24 cellular contexts compared by ENCODE assay signal in genomic region chr6:103908898-103909297, GRCh38.
"Had no signal": no experiment of that assay in that cellular context is flagged by ENCODE, and none has a peak within 500 bp of the region (broad histone marks: within the 10 kb centered on the region; RNA-seq: fewer than 3 reads in every experiment).

No MANE protein-coding gene starts in this region.

- H3K4me3 Mint-ChIP-seq: activated CD4-positive, alpha-beta memory T cell treated with anti-CD3 and anti-CD28 coated beads, Interleukin-2, amount 10 ng/mL, durations not matched to agents 7 days and 5 days; activated CD4-positive, alpha-beta T cell treated with anti-CD3 and anti-CD28 coated beads, Interleukin-2, amount 10 ng/mL, durations not matched to agents 7 days and 5 days; activated naive CD8-positive, alpha-beta T cell; activated T-cell treated with anti-CD3 and anti-CD28 coated beads, Interleukin-2, amount 50 U/mL, for 24 hours; activated T-cell treated with anti-CD3 and anti-CD28 coated beads, Interleukin-2, amount 50 U/mL, for 72 hours had no signal

- H3K36me3 ChIP-seq: colonic mucosa had no signal

- ATAC-seq: activated T-cell treated with anti-CD3 and anti-CD28 coated beads, Interleukin-2, amount 50 U/mL, for 72 hours; body of pancreas; esophagus mucosa had no signal

- H3K4me1 ChIP-seq: body of pancreas, colonic mucosa had no signal

- H3K9me3 Mint-ChIP-seq: activated CD4-positive, alpha-beta T cell treated with anti-CD3 and anti-CD28 coated beads, Interleukin-2, amount 10 ng/mL, durations not matched to agents 7 days and 5 days had no signal

- H3K4me1 Mint-ChIP-seq: activated CD4-positive, alpha-beta memory T cell treated with anti-CD3 and anti-CD28 coated beads, Interleukin-2, amount 10 ng/mL, durations not matched to agents 7 days and 5 days; activated CD4-positive, alpha-beta T cell treated with anti-CD3 and anti-CD28 coated beads, Interleukin-2, amount 10 ng/mL, durations not matched to agents 7 days and 5 days had no signal

- H3K9me3 ChIP-seq: body of pancreas, colonic mucosa had no signal

- H3K36me3 Mint-ChIP-seq: activated naive CD8-positive, alpha-beta T cell had no signal

- FAIRE-seq: frontal cortex had no signal

- H3K27ac ChIP-seq: body of pancreas, colonic mucosa had no signal

- H3K27ac Mint-ChIP-seq: activated CD4-positive, alpha-beta memory T cell treated with anti-CD3 and anti-CD28 coated beads, Interleukin-2, amount 10 ng/mL, durations not matched to agents 7 days and 5 days; activated CD4-positive, alpha-beta T cell treated with anti-CD3 and anti-CD28 coated beads, Interleukin-2, amount 10 ng/mL, durations not matched to agents 7 days and 5 days; activated naive CD8-positive, alpha-beta T cell; activated T-cell treated with anti-CD3 and anti-CD28 coated beads, Interleukin-2, amount 50 U/mL, for 24 hours; activated T-cell treated with anti-CD3 and anti-CD28 coated beads, Interleukin-2, amount 50 U/mL, for 72 hours had no signal

- H3K27me3 ChIP-seq: body of pancreas, colonic mucosa had no signal

- H3K4me3 ChIP-seq: body of pancreas, colonic mucosa had no signal

- DNase-seq: activated CD4-positive, alpha-beta memory T cell treated with anti-CD3 and anti-CD28 coated beads, Interleukin-2, amount 10 ng/mL, durations not matched to agents 7 days and 5 days; activated CD4-positive, alpha-beta T cell treated with anti-CD3 and anti-CD28 coated beads for 1 hour; activated CD4-positive, alpha-beta T cell treated with anti-CD3 and anti-CD28 coated beads for 4 hours; activated CD4-positive, alpha-beta T cell treated with anti-CD3 and anti-CD28 coated beads, Interleukin-2, amount 10 ng/mL, durations not matched to agents 7 days and 5 days; activated CD4-positive, alpha-beta T cell treated with anti-CD3 and anti-CD28 coated beads, Interleukin-2, amount 50 U/mL, for 4 hours; activated CD8-positive, alpha-beta memory T cell treated with anti-CD3 and anti-CD28 coated beads, Interleukin-2, amount 50 U/mL, for 48 hours; activated gamma-delta T cell; activated naive CD4-positive, alpha-beta T cell; activated naive CD4-positive, alpha-beta T cell treated with anti-CD3 and anti-CD28 coated beads, Interleukin-2, amount 50 U/mL, for 16 hours; activated T-cell treated with anti-CD3 and anti-CD28 coated beads for 4 hours; activated T-cell treated with anti-CD3 and anti-CD28 coated beads, Interleukin-2, amount 50 U/mL, for 24 hours; activated T-cell treated with anti-CD3 and anti-CD28 coated beads, Interleukin-2, amount 50 U/mL, for 72 hours; amniotic stem cell; anterior cingulate cortex; body of pancreas; caudate nucleus; colonic mucosa; effector CD8-positive, alpha-beta T cell; foreskin fibroblast; head of caudate nucleus; T-helper 2 cell had no signal

- H3K27me3 Mint-ChIP-seq: activated CD4-positive, alpha-beta memory T cell treated with anti-CD3 and anti-CD28 coated beads, Interleukin-2, amount 10 ng/mL, durations not matched to agents 7 days and 5 days; activated CD4-positive, alpha-beta T cell treated with anti-CD3 and anti-CD28 coated beads, Interleukin-2, amount 10 ng/mL, durations not matched to agents 7 days and 5 days; activated naive CD8-positive, alpha-beta T cell; activated T-cell treated with anti-CD3 and anti-CD28 coated beads, Interleukin-2, amount 50 U/mL, for 24 hours had no signal
